Comparison of ENCODE assay signal across 1 cellular context in genomic region chr17:61477204-61477834, GRCh38.
TF ChIP-seq lines count a peak whose summit lies in the region.

No MANE protein-coding gene starts in this region.

TF ChIP-seq in H1, 55 proteins besides CTCF, POLR2A, EP300 and RAD21:
- TF ChIP-seq SP1 (IDR thresholded peaks at IDR 0.05; ENCODE audit: low read depth, low read length) (no peak), YY1 (IDR thresholded peaks at IDR 0.05; ENCODE audit: low read depth, low read length) (no peak), GTF2F1 (IDR thresholded peaks at IDR 0.05; ENCODE audit: borderline replicate concordance, low read depth, low read length) (no peak), JUN (IDR thresholded peaks at IDR 0.05; ENCODE audit: low read depth, low read length) (no peak), SP2 (IDR thresholded peaks at IDR 0.05; ENCODE audit: low read length) (no peak), CEBPB (IDR thresholded peaks at IDR 0.05; ENCODE audit: low read depth, low read length) (no peak), CHD2 (IDR thresholded peaks at IDR 0.05; ENCODE audit: low read length) (no peak), RXRA (IDR thresholded peaks at IDR 0.05; ENCODE audit: insufficient read depth, low read depth, low read length) (no peak), TCF12 (IDR thresholded peaks at IDR 0.05; ENCODE audit: low read depth, low read length) (no peak), HDAC6 (IDR thresholded peaks at IDR 0.05; ENCODE audit: low read depth, low read length) (no peak), PHF8 (conservative IDR thresholded peaks at IDR 0.05; ENCODE audit: low read depth, low read length) (no peak), TEAD4 (IDR thresholded peaks at IDR 0.05; ENCODE audit: low read depth, low read length) (no peak), ZNF274 (IDR thresholded peaks at IDR 0.05; ENCODE audit: borderline replicate concordance, extremely low read depth, low read length) (no peak), SUZ12 (IDR thresholded peaks at IDR 0.05; ENCODE audit: low read length) (no peak), RBBP5 (IDR thresholded peaks at IDR 0.05; ENCODE audit: borderline replicate concordance, low read depth, low read length) (no peak), POLR2AphosphoS5 (IDR thresholded peaks at IDR 0.05; ENCODE audit: low read depth, low read length) (no peak), USF2 (IDR thresholded peaks at IDR 0.05; ENCODE audit: low read length) (no peak)
